Comparison of ENCODE assay signal across 21 cellular contexts in genomic region chr1:9312183-9312582, GRCh38. TPM values are rescaled to one million over a fixed set of nuclear protein-coding genes. Genes with fewer than 3 reads are reported as not detected.
DNase-seq lines count a peak whose midpoint lies in the region; ATAC-seq, FAIRE-seq and TF ChIP-seq lines count a peak whose summit lies in the region.
"Had no signal": no experiment of that assay in that cellular context is flagged by ENCODE, and none has a peak within 500 bp of the region (broad histone marks: within the 10 kb centered on the region; RNA-seq: fewer than 3 reads in every experiment).

No MANE protein-coding gene starts in this region.

- H3K4me1 ChIP-seq in HepG2 (ENCODE audit: insufficient read depth, low read length) = no peaks in the 10 kb centered on the region
- H3K4me1 ChIP-seq in right lobe of liver = no peaks in the 10 kb centered on the region

- H3K9me3 Mint-ChIP-seq in natural killer cell = no peaks in the 10 kb centered on the region

- H3K4me3 ChIP-seq in HepG2 (replicated peaks in 1 of 3; ENCODE audit: insufficient read depth in 1 of 3, low read depth in 2 of 3, low read length in 3 of 3) = no peak overlapping the region
- no peak overlapping the region for H3K4me3 ChIP-seq in right lobe of liver
- H3K4me3 ChIP-seq in fibroblast of villous mesenchyme (ENCODE audit: low read depth, low read length) = no peak overlapping the region
- H3K4me3 ChIP-seq: GM23248, MG63 had no signal

- no peak overlapping the region for H3K4me2 ChIP-seq in HepG2 (ENCODE audit: low read depth, low read length)

- H3K9ac ChIP-seq in HepG2 (ENCODE audit: insufficient read depth, low read depth, low read length) = no peak overlapping the region
- H3K9ac ChIP-seq: GM23248 had no signal

- H3K27me3 Mint-ChIP-seq in natural killer cell (ENCODE audit: low read depth in 2 of 2) = no peaks in the 10 kb centered on the region

- no peak overlapping the region for H2AFZ ChIP-seq in HepG2 (ENCODE audit: low read length)
- H2AFZ ChIP-seq: GM23248 had no signal

- DNase-seq in HepG2 (ENCODE audit: low spot score) (peak; percentile 38), right lobe of liver (no peak), fibroblast of villous mesenchyme (ENCODE audit: low read depth) (peak; percentile 39), posterior vena cava (ENCODE audit: low spot score) (peak; percentile 78), natural killer cell (no peak), GM19239 (ENCODE audit: insufficient read length, low spot score) (no peak)
- no peak for DNase-seq in activated CD4-positive, alpha-beta T cell treated with anti-CD3 and anti-CD28 coated beads, Interleukin-2, amount 50 U/mL, for 48 hours
- DNase-seq in activated CD4-positive, alpha-beta T cell treated with anti-CD3 and anti-CD28 coated beads, Interleukin-2, amount 50 U/mL, for 4 hours = no peak
- DNase-seq: DMS153, DND-41, GM23248, H7, KBM-7, MG63, NCI-H1092, NCI-H1417 treated with DMSO at 0.1 percent for 48 hours, NCI-H1694 treated with DMSO at 0.1 percent for 48 hours, NCI-H2081, NCI-H2227 treated with DMSO at 0.1 percent for 48 hours, NCI-H526 treated with DMSO at 0.1 percent for 48 hours, SHP77 treated with DMSO at 0.1 percent for 48 hours had no signal

- no peak overlapping the region for H3K27ac Mint-ChIP-seq in natural killer cell

- no peaks in the 10 kb centered on the region for H3K9me3 ChIP-seq in HepG2 (ENCODE audit: low read length)
- no peaks in the 10 kb centered on the region for H3K9me3 ChIP-seq in right lobe of liver
- H3K9me3 ChIP-seq: MG63 had no signal

- H3K79me2 ChIP-seq in HepG2 (ENCODE audit: insufficient read depth, low read length) = no peaks in the 10 kb centered on the region

- no peaks in the 10 kb centered on the region for H3K36me3 Mint-ChIP-seq in natural killer cell

- TF ChIP-seq RAD21 in HepG2 (CRISPR knock-in tag; IDR thresholded peaks at IDR 0.05) = no peak

- H3K4me1 Mint-ChIP-seq in natural killer cell = peaks cover 0 to 4% of the 10 kb centered on the region in 2 donors

- TF ChIP-seq CTCF in HepG2 (CRISPR knock-in tag; IDR thresholded peaks at IDR 0.05) = no peak
- no peak for TF ChIP-seq CTCF in right lobe of liver (IDR thresholded peaks at IDR 0.05)
- TF ChIP-seq CTCF in fibroblast of villous mesenchyme (IDR thresholded peaks at IDR 0.05; ENCODE audit: insufficient read depth, low read depth, low read length) = no peak
- no peak for TF ChIP-seq CTCF in natural killer cell (IDR thresholded peaks at IDR 0.05)

- TF ChIP-seq POLR2A in HepG2 (IDR thresholded peaks at IDR 0.05; ENCODE audit: insufficient read depth in 1 of 2, low read depth in 2 of 2, low read length in 2 of 2) (no peak), right lobe of liver (IDR thresholded peaks at IDR 0.05) (no peak)

- no peak for TF ChIP-seq EP300 in HepG2 (IDR thresholded peaks at IDR 0.05; ENCODE audit: low read depth in 2 of 2, low read length in 2 of 2)
- no peak for TF ChIP-seq EP300 in HepG2 (CRISPR knock-in tag; IDR thresholded peaks at IDR 0.05; ENCODE audit: borderline replicate concordance)

- H3K4me3 Mint-ChIP-seq in natural killer cell = no peak overlapping the region

- CTCF ChIA-PET in HepG2 (lab: Yijun Ruan, JAX; ENCODE audit: low intra/inter-chr PET ratio, low total read pairs) = no interaction called here

- FAIRE-seq in HepG2 (lab: Jason Lieb, UNC) = no peak
- FAIRE-seq in GM19239 (lab: Jason Lieb, UNC) = no peak

- no peak overlapping the region for H3K27ac ChIP-seq in HepG2 (ENCODE audit: extremely low read length, insufficient read depth, low read length)
- H3K27ac ChIP-seq in right lobe of liver = no peak overlapping the region
- H3K27ac ChIP-seq: GM23248 had no signal

- BruUV-seq in HepG2 (replicated peaks; lab: Mats Ljungman, UMichigan) = no TSS peak

- no peaks in the 10 kb centered on the region for H4K20me1 ChIP-seq in HepG2 (ENCODE audit: insufficient read depth, low read length)

- H3K27me3 ChIP-seq in HepG2 (ENCODE audit: control insufficient read depth in 1 of 2, insufficient read depth in 2 of 2, low read length in 2 of 2) = no peaks in the 10 kb centered on the region
- H3K27me3 ChIP-seq in right lobe of liver = no peaks in the 10 kb centered on the region
- H3K27me3 ChIP-seq: MG63 had no signal

- POLR2A ChIA-PET in HepG2 (lab: Yijun Ruan, JAX) = no interaction called here

- no peak for ATAC-seq in HepG2
- no peak for ATAC-seq in right lobe of liver
- ATAC-seq in natural killer cell = no peak

- 92% methylated on average over 15 of the region's 15 CpGs for WGBS in HepG2 (ENCODE audit: low lambda C conversion rate)
- 88% methylated on average over 14 of the region's 15 CpGs for WGBS in right lobe of liver (ENCODE audit: insufficient coverage, low coverage, low lambda C conversion rate, missing lambda C conversion rate)

- intact Hi-C loops in HepG2 (cut with micrococcal nuclease; ENCODE audit: unreplicated experiment) = no loop called here
- intact Hi-C loops in right lobe of liver (cut with DNase I) = no loop called here
- intact Hi-C loops in posterior vena cava (cut with DNase I) = no loop called here
- intact Hi-C loops in natural killer cell (cut with micrococcal nuclease) = no loop called here

- H3K36me3 ChIP-seq in HepG2 (replicated peaks in 1 of 2; ENCODE audit: control insufficient read depth in 1 of 2, insufficient read depth in 2 of 2, low read length in 2 of 2) = no peaks in the 10 kb centered on the region
- no peaks in the 10 kb centered on the region for H3K36me3 ChIP-seq in right lobe of liver
- H3K36me3 ChIP-seq: MG63 had no signal

- in situ Hi-C loops in HepG2 (cut with HindIII; ENCODE audit: extremely low pct_ligation_motif_present, low pct_unique_long_range_greater_than_20kb) = no loop called here

TF ChIP-seq in HepG2, 621 proteins besides CTCF, POLR2A, EP300 and RAD21 (continues in another document):
- no peak for TF ChIP-seq ZNF644 (CRISPR knock-in tag; IDR thresholded peaks at IDR 0.05; ENCODE audit: low read depth)
- TF ChIP-seq PCBP1 (IDR thresholded peaks at IDR 0.05; ENCODE audit: borderline replicate concordance, low read depth, low read length) = no peak
- TF ChIP-seq ATF2 (CRISPR knock-in tag; IDR thresholded peaks at IDR 0.05) = no peak
- TF ChIP-seq TFDP2 (CRISPR knock-in tag; IDR thresholded peaks at IDR 0.05) = no peak

RNA-seq across cellular contexts. Expression of gene SPSB1, which starts 19.5 kb away (rescaled TPM):
- total RNA-seq in HepG2 (2016; rRNA removed; fragmentation: Illumina TruSeq; extraction: Trizol) (5.0 and 7.1 TPM in 2 replicates), right lobe of liver (100 to 1,000 TPM in 1 of 6 experiments, 10 to 100 TPM in 4, 1 to 10 TPM in 1; 7.7 to 121 (median 37.0) TPM), fibroblast of villous mesenchyme (20.7 and 48.6 TPM in 2 replicates), posterior vena cava (10 to 100 TPM; 30.9 to 48.0 TPM), natural killer cell (1 to 10 TPM in 2 of 3 donors, under 1 TPM in 1; 0.82 to 3.0 (median 1.5) TPM)
- 2.4 and 2.5 TPM in 2 replicates for total RNA-seq in HepG2 (2016; cell fraction: cytosol; rRNA removed; fragmentation: Illumina TruSeq; extraction: Trizol; ENCODE audit: low read depth)
- 5.2 and 5.8 TPM in 2 replicates for total RNA-seq in HepG2 (2016; cell fraction: insoluble cytoplasmic fraction; rRNA removed; fragmentation: Illumina TruSeq; extraction: Trizol)
- total RNA-seq in HepG2 (2016; cell fraction: membrane; rRNA removed; fragmentation: Illumina TruSeq; extraction: Trizol) = 4.4 and 5.9 TPM in 2 replicates
- 4.3 and 4.4 TPM in 2 replicates for total RNA-seq in HepG2 (2016; cell fraction: nucleus; rRNA removed; fragmentation: Illumina TruSeq; extraction: Trizol)
- 8.0 and 10.9 TPM in 2 replicates for polyA plus RNA-seq in HepG2 (2011; rRNA removed)
- polyA plus RNA-seq in HepG2 (2011; cell fraction: cytosol; rRNA removed) = 8.1 and 8.5 TPM in 2 replicates
- polyA plus RNA-seq in HepG2 (2011; cell fraction: nucleus; rRNA removed) = 5.1 TPM in 2 replicates
- polyA plus RNA-seq in HepG2 (2012) = 4.0 and 7.7 TPM in 2 replicates
- polyA plus RNA-seq in HepG2 (2016; cell fraction: cytosol; fragmentation: Illumina TruSeq; extraction: Trizol; ENCODE audit: low read depth) = 1.9 and 2.2 TPM in 2 replicates
- 7.3 and 7.8 TPM in 2 replicates for polyA plus RNA-seq in HepG2 (2016; cell fraction: insoluble cytoplasmic fraction; fragmentation: Illumina TruSeq; extraction: Trizol; ENCODE audit: low read depth)
- polyA plus RNA-seq in HepG2 (2016; cell fraction: membrane; fragmentation: Illumina TruSeq; extraction: Trizol; ENCODE audit: low read depth) = 3.9 and 4.2 TPM in 2 replicates
- polyA plus RNA-seq in HepG2 (2016; cell fraction: nucleus; fragmentation: Illumina TruSeq; extraction: Trizol; ENCODE audit: insufficient read depth, low read depth) = 3.9 and 4.4 TPM in 2 replicates
- 9.2 and 17.1 TPM in 2 replicates for polyA minus RNA-seq in HepG2 (2011; rRNA and poly(A)+ RNA removed; ENCODE audit: low replicate concordance)
- 3.6 and 6.4 TPM in 2 replicates for polyA minus RNA-seq in HepG2 (2011; cell fraction: cytosol; rRNA and poly(A)+ RNA removed)
- 3.1 and 4.2 TPM in 2 replicates for polyA minus RNA-seq in HepG2 (2011; cell fraction: nucleus; rRNA and poly(A)+ RNA removed)

Comparison
In these comparisons a context has a peak if more than half of its experiments do, and no peak if none do; other contexts are left out.
1. DNase-seq: peak in HepG2 (single experiment), fibroblast of villous mesenchyme (single experiment) and posterior vena cava (single experiment); none in right lobe of liver (0 of 3), activated CD4-positive, alpha-beta T cell treated with anti-CD3 and anti-CD28 coated beads, Interleukin-2, amount 50 U/mL, for 48 hours (0 of 2), natural killer cell (single experiment), activated CD4-positive, alpha-beta T cell treated with anti-CD3 and anti-CD28 coated beads, Interleukin-2, amount 50 U/mL, for 4 hours (0 of 2) and GM19239 (single experiment).